Comparison of ENCODE assay signal across 14 cellular contexts in the genomic region with DNA sequence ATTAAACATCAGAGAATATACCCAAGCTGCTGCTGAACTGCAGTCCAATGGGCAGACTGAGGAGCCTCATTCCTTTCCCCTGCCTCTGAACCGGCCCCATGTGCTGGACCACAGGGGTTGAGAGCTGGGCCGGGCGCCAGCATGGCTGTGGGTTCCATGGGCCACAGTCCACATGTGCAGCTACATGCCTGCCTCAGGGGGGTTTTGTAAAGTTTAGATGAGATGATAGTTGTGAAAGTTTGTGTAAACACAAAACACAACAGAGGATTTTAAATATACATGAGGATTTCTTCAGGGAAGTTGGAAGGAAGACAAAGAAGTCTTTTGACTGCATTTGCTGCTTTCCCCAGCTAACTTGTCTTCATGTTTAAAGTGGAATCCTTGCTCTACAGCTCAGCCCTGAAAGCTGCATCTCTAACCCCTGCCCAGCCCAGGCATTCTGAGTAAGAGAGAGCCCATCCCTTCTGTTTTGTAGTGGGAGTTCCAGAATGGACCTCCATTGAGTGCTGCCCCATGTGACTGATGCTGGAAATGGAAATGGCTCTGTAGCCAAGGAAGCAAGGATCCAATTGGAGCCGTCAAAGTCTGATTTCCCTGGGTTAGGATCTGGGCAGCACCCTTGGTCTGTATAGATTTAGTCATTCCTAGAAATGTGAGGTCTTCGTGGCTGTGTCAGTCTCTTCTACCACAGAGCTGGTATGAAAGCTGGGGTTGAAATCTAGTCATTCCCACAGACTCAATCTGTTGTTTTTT. TPM values are rescaled to one million over a fixed set of nuclear protein-coding genes. Genes with fewer than 3 reads are reported as not detected.
DNase-seq lines count a peak whose midpoint lies in the region; ATAC-seq and TF ChIP-seq lines count a peak whose summit lies in the region.
"Had no signal": no experiment of that assay in that cellular context is flagged by ENCODE, and none has a peak within 500 bp of the region (broad histone marks: within the 10 kb centered on the region; RNA-seq: fewer than 3 reads in every experiment).

No MANE protein-coding gene starts in this region.

- no peaks in the 10 kb centered on the region for H3K9me3 Mint-ChIP-seq in activated naive CD8-positive, alpha-beta T cell treated with anti-CD3 and anti-CD28 coated beads, Interleukin-2, amount 50 U/mL, for 24 hours
- H3K9me3 Mint-ChIP-seq in activated naive CD8-positive, alpha-beta T cell treated with anti-CD3 and anti-CD28 coated beads for 36 hours, result no peaks in the 10 kb centered on the region
- H3K9me3 Mint-ChIP-seq in WTC11, result no peaks in the 10 kb centered on the region

- no peak for DNase-seq in activated naive CD8-positive, alpha-beta T cell treated with anti-CD3 and anti-CD28 coated beads, Interleukin-2, amount 50 U/mL, for 24 hours
- no peak for DNase-seq in activated naive CD8-positive, alpha-beta T cell treated with anti-CD3 and anti-CD28 coated beads for 36 hours
- DNase-seq in WTC11 (ENCODE audit: low spot score) (no peak), foreskin melanocyte (peak; percentile 86), coronary artery (ENCODE audit: low spot score) (no peak), NCI-H1105 (lab: John Stamatoyannopoulos, UW) (no peak)
- DNase-seq in stimulated activated naive CD8-positive, alpha-beta T cell treated with anti-CD3 and anti-CD28 coated beads, Interleukin-15, Interleukin-2, amounts not matched to agents 100 U/mL and 50 U/mL, for 24 hours, result no peak
- DNase-seq: central memory CD4-positive, alpha-beta T cell; glutamatergic neuron; NCI-H526 had no signal

- peaks cover 2% of the 10 kb centered on the region for H3K27me3 Mint-ChIP-seq in activated naive CD8-positive, alpha-beta T cell treated with anti-CD3 and anti-CD28 coated beads, Interleukin-2, amount 50 U/mL, for 24 hours
- H3K27me3 Mint-ChIP-seq in activated naive CD8-positive, alpha-beta T cell treated with anti-CD3 and anti-CD28 coated beads for 36 hours, result no peaks in the 10 kb centered on the region
- no peaks in the 10 kb centered on the region for H3K27me3 Mint-ChIP-seq in WTC11 (ENCODE audit: low read depth)

- H3K4me3 Mint-ChIP-seq in activated naive CD8-positive, alpha-beta T cell treated with anti-CD3 and anti-CD28 coated beads, Interleukin-2, amount 50 U/mL, for 24 hours, result no peak overlapping the region
- H3K4me3 Mint-ChIP-seq in activated naive CD8-positive, alpha-beta T cell treated with anti-CD3 and anti-CD28 coated beads for 36 hours, result no peak overlapping the region
- no peak overlapping the region for H3K4me3 Mint-ChIP-seq in WTC11

- H3K4me1 Mint-ChIP-seq in activated naive CD8-positive, alpha-beta T cell treated with anti-CD3 and anti-CD28 coated beads, Interleukin-2, amount 50 U/mL, for 24 hours, result no peaks in the 10 kb centered on the region
- no peaks in the 10 kb centered on the region for H3K4me1 Mint-ChIP-seq in activated naive CD8-positive, alpha-beta T cell treated with anti-CD3 and anti-CD28 coated beads for 36 hours
- peaks cover 39% of the 10 kb centered on the region for H3K4me1 Mint-ChIP-seq in WTC11

- CTCF ChIA-PET in WTC11 (lab: Charles Lee), result interaction anchor here (1.0 to 1.7 kb wide), 5 partner anchors 26 to 163 kb away, joined by 3 to 5 read pairs (median 3); no protein-coding TSS in a partner anchor

- H3K27ac Mint-ChIP-seq in activated naive CD8-positive, alpha-beta T cell treated with anti-CD3 and anti-CD28 coated beads, Interleukin-2, amount 50 U/mL, for 24 hours, result no peak overlapping the region
- no peak overlapping the region for H3K27ac Mint-ChIP-seq in activated naive CD8-positive, alpha-beta T cell treated with anti-CD3 and anti-CD28 coated beads for 36 hours
- H3K27ac Mint-ChIP-seq in WTC11, result no peak overlapping the region

- H3K27ac ChIP-seq in coronary artery, result no peak overlapping the region
- H3K27ac ChIP-seq: suprapubic skin, VCaP had no signal

- H3K36me3 Mint-ChIP-seq in activated naive CD8-positive, alpha-beta T cell treated with anti-CD3 and anti-CD28 coated beads, Interleukin-2, amount 50 U/mL, for 24 hours (ENCODE audit: low read depth), result no peaks in the 10 kb centered on the region
- H3K36me3 Mint-ChIP-seq in activated naive CD8-positive, alpha-beta T cell treated with anti-CD3 and anti-CD28 coated beads for 36 hours, result no peaks in the 10 kb centered on the region
- H3K36me3 Mint-ChIP-seq in WTC11, result peaks cover 7% of the 10 kb centered on the region

- TF ChIP-seq CTCF in WTC11 (IDR thresholded peaks at IDR 0.05) (no peak), coronary artery (IDR thresholded peaks at IDR 0.05) (no peak)

- POLR2A ChIA-PET in WTC11 (lab: Charles Lee), result no interaction called here

- ATAC-seq in activated naive CD8-positive, alpha-beta T cell treated with anti-CD3 and anti-CD28 coated beads, Interleukin-2, amount 50 U/mL, for 24 hours, result peak; percentile 56
- ATAC-seq in WTC11 (peak; percentile 11; the same call in 1 of the 2 replicates), HG03175 (IDR thresholded peaks at IDR 0.05; ENCODE audit: unreplicated experiment) (no peak)
- ATAC-seq in stimulated activated naive CD8-positive, alpha-beta T cell treated with anti-CD3 and anti-CD28 coated beads, Interleukin-15, Interleukin-2, amounts not matched to agents 100 U/mL and 50 U/mL, for 24 hours, result peak; percentile 51
- ATAC-seq: Right ventricle myocardium inferior had no signal

- no peak overlapping the region for H3K4me3 ChIP-seq in coronary artery
- H3K4me3 ChIP-seq: suprapubic skin had no signal

TF ChIP-seq in WTC11, 78 proteins besides CTCF, POLR2A, EP300 and RAD21:
- TF ChIP-seq, protein P1, sequence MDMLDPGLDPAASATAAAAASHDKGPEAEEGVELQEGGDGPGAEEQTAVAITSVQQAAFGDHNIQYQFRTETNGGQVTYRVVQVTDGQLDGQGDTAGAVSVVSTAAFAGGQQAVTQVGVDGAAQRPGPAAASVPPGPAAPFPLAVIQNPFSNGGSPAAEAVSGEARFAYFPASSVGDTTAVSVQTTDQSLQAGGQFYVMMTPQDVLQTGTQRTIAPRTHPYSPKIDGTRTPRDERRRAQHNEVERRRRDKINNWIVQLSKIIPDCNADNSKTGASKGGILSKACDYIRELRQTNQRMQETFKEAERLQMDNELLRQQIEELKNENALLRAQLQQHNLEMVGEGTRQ (CRISPR knock-in tag; IDR thresholded peaks at IDR 0.05), result peak; percentile 40; the same call in 1 of the 2 replicates
- TF ChIP-seq ZMAT4 (CRISPR knock-in tag; IDR thresholded peaks at IDR 0.05), result no peak

RNA-seq across cellular contexts. Expression of gene SLC12A8, which starts 17.5 kb away (rescaled TPM):
- total RNA-seq in activated naive CD8-positive, alpha-beta T cell treated with anti-CD3 and anti-CD28 coated beads for 36 hours, result 1 to 10 TPM; 1.8 to 1.9 TPM
- total RNA-seq in WTC11 (2021), result 7.5 to 10.3 TPM (median 9.1 TPM) in 3 replicates
